In the genomic region with DNA sequence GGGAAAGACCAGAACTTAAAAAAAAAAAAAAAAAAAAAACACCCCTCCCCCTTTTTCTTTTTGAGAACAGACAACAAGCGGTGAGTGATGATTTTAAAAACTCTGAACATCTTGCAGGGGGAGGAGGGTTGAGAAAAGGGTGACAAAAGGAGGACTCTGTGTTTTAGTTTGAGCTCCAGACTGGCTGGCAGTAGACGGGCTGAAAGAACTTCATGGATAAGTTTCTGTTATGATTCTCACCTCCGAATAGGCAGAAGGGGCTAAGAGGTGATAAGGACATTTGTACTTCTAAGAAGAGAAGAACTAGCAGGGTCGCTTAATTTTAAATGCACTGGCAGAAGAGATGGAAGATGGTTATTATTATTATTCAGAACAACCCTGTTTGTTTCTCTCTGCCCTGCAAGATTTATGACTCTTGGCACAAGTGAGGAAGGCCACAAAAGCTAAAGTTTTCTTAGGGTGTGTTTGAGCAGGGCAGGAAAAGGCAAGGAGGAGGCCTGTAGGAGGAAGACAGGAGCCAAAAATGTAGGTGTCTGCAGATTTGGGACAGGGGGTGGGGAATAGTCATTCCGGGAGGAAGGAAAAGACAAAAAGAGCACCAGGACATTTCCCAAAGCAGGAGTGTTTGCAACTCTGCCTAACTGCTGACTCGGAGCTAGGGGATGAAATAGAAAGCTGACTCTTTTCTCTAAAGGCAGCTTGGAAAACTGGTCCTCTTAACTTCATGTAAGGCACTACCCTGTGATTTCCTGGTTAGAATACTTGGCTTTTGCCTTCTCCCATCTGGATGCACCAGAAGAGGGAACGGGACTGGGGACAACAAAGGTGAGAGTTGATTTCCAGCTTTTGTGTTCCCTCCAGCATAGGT, we compare ENCODE assay signal across 17 cellular contexts. TPM values are rescaled to one million over a fixed set of nuclear protein-coding genes. Genes with fewer than 3 reads are reported as not detected.
DNase-seq lines count a peak whose midpoint lies in the region; ATAC-seq and TF ChIP-seq lines count a peak whose summit lies in the region.
"Had no signal": no experiment of that assay in that cellular context is flagged by ENCODE, and none has a peak within 500 bp of the region (broad histone marks: within the 10 kb centered on the region; RNA-seq: fewer than 3 reads in every experiment).

No MANE protein-coding gene starts in this region.

- peak overlapping the region; percentile 54 for H2BK12ac ChIP-seq in trophoblast cell (ENCODE audit: low read length)

- H3K27me3 ChIP-seq in gastroesophageal sphincter (no peaks in the 10 kb centered on the region), trophoblast cell (ENCODE audit: insufficient read depth, low read length) (peaks cover 2% of the 10 kb centered on the region)

- H3K9me3 ChIP-seq in T-helper 17 cell (ENCODE audit: control insufficient read depth, low read length, poor library complexity, severe bottlenecking): no peaks in the 10 kb centered on the region
- H3K9me3 ChIP-seq in gastroesophageal sphincter: no peaks in the 10 kb centered on the region
- peaks cover 3% of the 10 kb centered on the region for H3K9me3 ChIP-seq in trophoblast cell (ENCODE audit: insufficient read depth, low read depth, low read length)

- peak overlapping the region; percentile 90 to 98 (median 97) for H3K27ac ChIP-seq in gastroesophageal sphincter
- no peak overlapping the region for H3K27ac ChIP-seq in trophoblast cell (ENCODE audit: low read depth, low read length)

- no peak overlapping the region for H3K4me2 ChIP-seq in trophoblast cell (ENCODE audit: low read length)

- no peak overlapping the region for H3K4ac ChIP-seq in trophoblast cell (ENCODE audit: low read depth, low read length)

- peaks cover 8% of the 10 kb centered on the region for H3K79me2 ChIP-seq in trophoblast cell (ENCODE audit: control insufficient read depth, insufficient read depth, low read length, poor library complexity)

- no peak for TF ChIP-seq CTCF in AG10803 (conservative IDR thresholded peaks at IDR 0.05; ENCODE audit: low read length)
- no peak for TF ChIP-seq CTCF in gastroesophageal sphincter (IDR thresholded peaks at IDR 0.05)

- peaks cover 34% of the 10 kb centered on the region for H3K27me3 Mint-ChIP-seq in T-helper 17 cell
- H3K27me3 Mint-ChIP-seq in activated CD8-positive, alpha-beta T cell treated with anti-CD3 and anti-CD28 coated beads, Interleukin-2, amount 10 ng/mL, durations not matched to agents 7 days and 5 days (ENCODE audit: low read depth): peaks cover 13% of the 10 kb centered on the region
- H3K27me3 Mint-ChIP-seq in activated CD4-positive, alpha-beta T cell treated with anti-CD3 and anti-CD28 coated beads, Interleukin-2, amount 10 ng/mL, durations not matched to agents 7 days and 5 days: peaks cover 53% of the 10 kb centered on the region

- H4K12ac ChIP-seq in trophoblast cell (ENCODE audit: low read depth, low read length): no peak overlapping the region

- H2BK5ac ChIP-seq in trophoblast cell (ENCODE audit: low read depth, low read length, poor library complexity): no peak overlapping the region

- H3K4me1 ChIP-seq in gastroesophageal sphincter (peaks cover 0 to 97% (median 49%) of the 10 kb centered on the region in 3 donors), trophoblast cell (ENCODE audit: control insufficient read depth in 1 of 2, insufficient read depth in 2 of 2, low read length in 2 of 2) (peaks cover 15 to 19% of the 10 kb centered on the region in 2 experiments)

- DNase-seq in AG10803 (ENCODE audit: low read depth) (no peak), T-helper 17 cell (no peak), trophoblast cell (no peak)
- DNase-seq in activated CD8-positive, alpha-beta T cell treated with anti-CD3 and anti-CD28 coated beads, Interleukin-2, amount 10 ng/mL, durations not matched to agents 7 days and 5 days: no peak
- no peak for DNase-seq in activated CD4-positive, alpha-beta T cell treated with anti-CD3 and anti-CD28 coated beads, Interleukin-2, amount 10 ng/mL, durations not matched to agents 7 days and 5 days
- DNase-seq: activated naive CD8-positive, alpha-beta T cell treated with anti-CD3 and anti-CD28 coated beads, Interleukin-2, amount 50 U/mL, for 24 hours; islet precursor cell; NCI-H2081; OCI-M1; T1000 had no signal

- H3K9me3 Mint-ChIP-seq in activated CD8-positive, alpha-beta T cell treated with anti-CD3 and anti-CD28 coated beads, Interleukin-2, amount 10 ng/mL, durations not matched to agents 7 days and 5 days (ENCODE audit: insufficient read depth): no peaks in the 10 kb centered on the region
- H3K9me3 Mint-ChIP-seq in activated CD4-positive, alpha-beta T cell treated with anti-CD3 and anti-CD28 coated beads, Interleukin-2, amount 10 ng/mL, durations not matched to agents 7 days and 5 days: no peaks in the 10 kb centered on the region
- H3K9me3 Mint-ChIP-seq: activated naive CD8-positive, alpha-beta T cell treated with anti-CD3 and anti-CD28 coated beads, Interleukin-2, amount 50 U/mL, for 24 hours; IgD-negative memory B cell had no signal

- no peak for ATAC-seq in T-helper 17 cell
- ATAC-seq in gastroesophageal sphincter: peak; percentile 16
- no peak for ATAC-seq in GM21423 (IDR thresholded peaks at IDR 0.05; ENCODE audit: unreplicated experiment)
- no peak for ATAC-seq in activated CD8-positive, alpha-beta T cell treated with anti-CD3 and anti-CD28 coated beads, Interleukin-2, amount 10 ng/mL, durations not matched to agents 7 days and 5 days
- ATAC-seq in GM19455 (IDR thresholded peaks at IDR 0.05; ENCODE audit: unreplicated experiment): no peak
- ATAC-seq: activated naive CD8-positive, alpha-beta T cell treated with anti-CD3 and anti-CD28 coated beads, Interleukin-2, amount 50 U/mL, for 24 hours had no signal

- peak overlapping the region; percentile 7 for H3K4me3 Mint-ChIP-seq in T-helper 17 cell
- no peak overlapping the region for H3K4me3 Mint-ChIP-seq in activated CD8-positive, alpha-beta T cell treated with anti-CD3 and anti-CD28 coated beads, Interleukin-2, amount 10 ng/mL, durations not matched to agents 7 days and 5 days
- no peak overlapping the region for H3K4me3 Mint-ChIP-seq in activated CD4-positive, alpha-beta T cell treated with anti-CD3 and anti-CD28 coated beads, Interleukin-2, amount 10 ng/mL, durations not matched to agents 7 days and 5 days

- CTCF ChIA-PET in activated CD8-positive, alpha-beta T cell treated with anti-CD3 and anti-CD28 coated beads, Interleukin-2, amount 10 ng/mL, durations not matched to agents 7 days and 5 days (lab: Charles Lee): interaction anchor here (1.1 to 1.2 kb wide), 2 partner anchors 64 to 205 kb away, joined by 3 to 4 read pairs; no protein-coding TSS in a partner anchor
- CTCF ChIA-PET in activated CD4-positive, alpha-beta T cell treated with anti-CD3 and anti-CD28 coated beads, Interleukin-2, amount 10 ng/mL, durations not matched to agents 7 days and 5 days (lab: Charles Lee): interaction anchor here (0.6 to 1.7 kb wide), 5 partner anchors 8 to 205 kb away, joined by 3 to 5 read pairs (median 3); no protein-coding TSS in a partner anchor

- peaks cover 18% of the 10 kb centered on the region for H3K4me1 Mint-ChIP-seq in T-helper 17 cell
- H3K4me1 Mint-ChIP-seq in activated CD8-positive, alpha-beta T cell treated with anti-CD3 and anti-CD28 coated beads, Interleukin-2, amount 10 ng/mL, durations not matched to agents 7 days and 5 days (ENCODE audit: low read depth): peaks cover 22% of the 10 kb centered on the region
- H3K4me1 Mint-ChIP-seq in activated CD4-positive, alpha-beta T cell treated with anti-CD3 and anti-CD28 coated beads, Interleukin-2, amount 10 ng/mL, durations not matched to agents 7 days and 5 days: peaks cover 5% of the 10 kb centered on the region

- peaks cover 0 to 6% of the 10 kb centered on the region in 2 donors for H3K36me3 ChIP-seq in gastroesophageal sphincter
- peaks cover 2 to 4% of the 10 kb centered on the region in 2 experiments for H3K36me3 ChIP-seq in trophoblast cell (ENCODE audit: control insufficient read depth in 1 of 2, insufficient read depth in 2 of 2, low read length in 2 of 2)

- WGBS in gastroesophageal sphincter (ENCODE audit: low coverage in 1 of 2), 2 donors: 8 to 19% methylated on average over 5 to 6 of the region's 7 CpGs
- no CpG with 5 or more reads among the region's 7 CpGs for WGBS in trophoblast cell (ENCODE audit: extremely low coverage, insufficient coverage, insufficient read length)

- no peak overlapping the region for H3K18ac ChIP-seq in trophoblast cell (ENCODE audit: low read length)

- H4K8ac ChIP-seq in trophoblast cell (ENCODE audit: low read depth, low read length): no peak overlapping the region

- peaks cover 11% of the 10 kb centered on the region for H3K79me1 ChIP-seq in trophoblast cell (ENCODE audit: low read length)

- H2AFZ ChIP-seq in trophoblast cell (ENCODE audit: insufficient read depth, low read length, poor library complexity): no peak overlapping the region

- no peak overlapping the region for H3K23ac ChIP-seq in trophoblast cell (ENCODE audit: low read length)

- peaks cover 5% of the 10 kb centered on the region for H3K36me3 Mint-ChIP-seq in T-helper 17 cell (ENCODE audit: low read depth)
- H3K36me3 Mint-ChIP-seq in activated CD8-positive, alpha-beta T cell treated with anti-CD3 and anti-CD28 coated beads, Interleukin-2, amount 10 ng/mL, durations not matched to agents 7 days and 5 days (ENCODE audit: low read depth): peaks cover 8% of the 10 kb centered on the region
- no peaks in the 10 kb centered on the region for H3K36me3 Mint-ChIP-seq in activated CD4-positive, alpha-beta T cell treated with anti-CD3 and anti-CD28 coated beads, Interleukin-2, amount 10 ng/mL, durations not matched to agents 7 days and 5 days (ENCODE audit: low read depth)

- no peak for TF ChIP-seq POLR2A in gastroesophageal sphincter (IDR thresholded peaks at IDR 0.05)

- H2BK120ac ChIP-seq in trophoblast cell (ENCODE audit: insufficient read depth, low read length, poor library complexity): no peak overlapping the region

- H3K4me3 ChIP-seq in AG10803 (ENCODE audit: low read length) (peak overlapping the region; percentile 20), gastroesophageal sphincter (peak overlapping the region; percentile 41 to 60), trophoblast cell (ENCODE audit: low read depth, low read length) (no peak overlapping the region)

- POLR2A ChIA-PET in activated CD8-positive, alpha-beta T cell treated with anti-CD3 and anti-CD28 coated beads, Interleukin-2, amount 10 ng/mL, durations not matched to agents 7 days and 5 days (lab: Charles Lee): interaction anchor here (0.9 kb wide), 1 partner anchor 10 kb away, joined by 3 read pairs; no protein-coding TSS in a partner anchor
- POLR2A ChIA-PET in activated CD4-positive, alpha-beta T cell treated with anti-CD3 and anti-CD28 coated beads, Interleukin-2, amount 10 ng/mL, durations not matched to agents 7 days and 5 days (lab: Charles Lee): no interaction called here

- H3K9ac ChIP-seq in trophoblast cell (ENCODE audit: low read length): no peak overlapping the region

- H3K27ac Mint-ChIP-seq in T-helper 17 cell: peak overlapping the region; percentile 60
- H3K27ac Mint-ChIP-seq in activated CD8-positive, alpha-beta T cell treated with anti-CD3 and anti-CD28 coated beads, Interleukin-2, amount 10 ng/mL, durations not matched to agents 7 days and 5 days: no peak overlapping the region
- H3K27ac Mint-ChIP-seq in activated CD4-positive, alpha-beta T cell treated with anti-CD3 and anti-CD28 coated beads, Interleukin-2, amount 10 ng/mL, durations not matched to agents 7 days and 5 days: no peak overlapping the region
- H3K27ac Mint-ChIP-seq: activated naive CD8-positive, alpha-beta T cell treated with anti-CD3 and anti-CD28 coated beads, Interleukin-2, amount 50 U/mL, for 24 hours; IgD-negative memory B cell had no signal

- no peak overlapping the region for H2AK5ac ChIP-seq in trophoblast cell (ENCODE audit: low read length)

- no peak overlapping the region for H3K14ac ChIP-seq in trophoblast cell (ENCODE audit: low read length)

- TF ChIP-seq EP300 in gastroesophageal sphincter (IDR thresholded peaks at IDR 0.05): no peak

- no peak overlapping the region for H4K91ac ChIP-seq in trophoblast cell (ENCODE audit: low read depth, low read length)

RNA-seq across cellular contexts. Expression of a gene that starts 11.9 kb away (rescaled TPM):
- total RNA-seq in T-helper 17 cell: 10 to 100 TPM in 1 of 2 donors, 1 to 10 TPM in 1; 4.5 to 18.8 TPM
- 10 to 100 TPM; 28.7 to 65.2 (median 38.8) TPM for total RNA-seq in gastroesophageal sphincter
- polyA plus RNA-seq in trophoblast cell (2013): 30.4 and 31.0 TPM in 2 replicates
- total RNA-seq in activated CD8-positive, alpha-beta T cell treated with anti-CD3 and anti-CD28 coated beads, Interleukin-2, amount 10 ng/mL, durations not matched to agents 7 days and 5 days: 10 to 100 TPM; 15.7 to 17.7 TPM
- total RNA-seq in activated CD4-positive, alpha-beta T cell treated with anti-CD3 and anti-CD28 coated beads, Interleukin-2, amount 10 ng/mL, durations not matched to agents 7 days and 5 days: 1 to 10 TPM; 3.4 to 4.7 TPM
- total RNA-seq: temporal lobe had no signal

RNA-seq across cellular contexts. Expression of a gene that starts 21.4 kb away (rescaled TPM):
- 1 to 10 TPM in 1 of 2 donors, under 1 TPM in 1; 0.91 to 1.8 TPM for total RNA-seq in T-helper 17 cell
- 10 to 100 TPM in 1 of 4 donors, 1 to 10 TPM in 3; 3.0 to 12.9 (median 6.9) TPM for total RNA-seq in gastroesophageal sphincter
- 5.5 and 6.2 TPM in 2 replicates for polyA plus RNA-seq in trophoblast cell (2013)
- 1 to 10 TPM; 5.7 to 6.1 TPM for total RNA-seq in activated CD8-positive, alpha-beta T cell treated with anti-CD3 and anti-CD28 coated beads, Interleukin-2, amount 10 ng/mL, durations not matched to agents 7 days and 5 days
- total RNA-seq in activated CD4-positive, alpha-beta T cell treated with anti-CD3 and anti-CD28 coated beads, Interleukin-2, amount 10 ng/mL, durations not matched to agents 7 days and 5 days: 1 to 10 TPM; 3.3 to 3.6 TPM
- total RNA-seq: temporal lobe had no signal
- polyA plus RNA-seq: BJ had no signal

RNA-seq across cellular contexts. Expression of a gene that starts 26.0 kb away (rescaled TPM):
- not detected for total RNA-seq in T-helper 17 cell
- total RNA-seq in gastroesophageal sphincter: not detected
- 0.04 and 0.06 TPM in 2 replicates for polyA plus RNA-seq in trophoblast cell (2013)
- total RNA-seq in activated CD8-positive, alpha-beta T cell treated with anti-CD3 and anti-CD28 coated beads, Interleukin-2, amount 10 ng/mL, durations not matched to agents 7 days and 5 days: not detected
- not detected for total RNA-seq in activated CD4-positive, alpha-beta T cell treated with anti-CD3 and anti-CD28 coated beads, Interleukin-2, amount 10 ng/mL, durations not matched to agents 7 days and 5 days
- total RNA-seq: posterior vena cava, temporal lobe had no signal
- polyA plus RNA-seq: BJ, IgD-negative memory B cell had no signal

RNA-seq across cellular contexts. Expression of a gene that starts 33.3 kb away (rescaled TPM):
- total RNA-seq in T-helper 17 cell: 1 to 10 TPM; 1.7 to 4.6 TPM
- 10 to 100 TPM; 11.4 to 48.7 (median 24.2) TPM for total RNA-seq in gastroesophageal sphincter
- 8.1 and 10.4 TPM in 2 replicates for polyA plus RNA-seq in trophoblast cell (2013)
- 10 to 100 TPM in 1 of 2 experiments, 1 to 10 TPM in 1; 8.2 to 10.3 TPM for total RNA-seq in activated CD8-positive, alpha-beta T cell treated with anti-CD3 and anti-CD28 coated beads, Interleukin-2, amount 10 ng/mL, durations not matched to agents 7 days and 5 days
- total RNA-seq in activated CD4-positive, alpha-beta T cell treated with anti-CD3 and anti-CD28 coated beads, Interleukin-2, amount 10 ng/mL, durations not matched to agents 7 days and 5 days: 1 to 10 TPM; 3.1 to 4.5 TPM
- total RNA-seq: temporal lobe had no signal
- polyA plus RNA-seq: BJ had no signal

RNA-seq across cellular contexts. Expression of a gene that starts 36.8 kb away (rescaled TPM):
- not detected for total RNA-seq in T-helper 17 cell
- 1 to 10 TPM in 3 of 4 donors, under 1 TPM in 1; 0.27 to 2.7 (median 1.4) TPM for total RNA-seq in gastroesophageal sphincter
- 3.2 and 3.5 TPM in 2 replicates for polyA plus RNA-seq in trophoblast cell (2013)
- not detected for total RNA-seq in activated CD8-positive, alpha-beta T cell treated with anti-CD3 and anti-CD28 coated beads, Interleukin-2, amount 10 ng/mL, durations not matched to agents 7 days and 5 days
- not detected for total RNA-seq in activated CD4-positive, alpha-beta T cell treated with anti-CD3 and anti-CD28 coated beads, Interleukin-2, amount 10 ng/mL, durations not matched to agents 7 days and 5 days
- total RNA-seq: temporal lobe had no signal
- polyA plus RNA-seq: BJ, IgD-negative memory B cell had no signal
